In the genomic region with DNA sequence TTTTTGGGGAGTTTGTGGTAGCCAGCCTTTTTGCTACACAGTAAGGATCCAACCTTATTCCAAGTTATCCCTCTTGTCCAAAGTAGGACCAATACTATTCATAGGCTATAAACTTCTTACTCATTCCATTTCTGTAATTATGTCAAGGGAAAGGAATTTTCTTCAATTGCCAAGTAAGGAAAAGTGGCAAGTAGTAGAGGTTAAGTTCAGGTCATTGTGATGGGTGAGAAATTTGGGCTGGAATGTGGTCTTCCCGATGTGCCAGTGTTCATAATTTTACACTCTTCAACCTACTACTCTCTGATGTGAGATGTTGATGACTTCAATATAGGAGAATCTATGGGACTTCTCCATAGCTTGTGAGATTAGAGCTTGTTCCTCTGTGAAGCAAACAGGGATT, we compare ENCODE assay signal across 13 cellular contexts.
A peak's percentile ranks its signal among the peaks of the same experiment; 100 is the strongest.
DNase-seq lines count a peak whose midpoint lies in the region; ATAC-seq and TF ChIP-seq lines count a peak whose summit lies in the region.
"Had no signal": no experiment of that assay in that cellular context is flagged by ENCODE, and none has a peak within 500 bp of the region (broad histone marks: within the 10 kb centered on the region; RNA-seq: fewer than 3 reads in every experiment).

No MANE protein-coding gene starts in this region.

- no peak overlapping the region for H3K4me3 Mint-ChIP-seq in chondrocyte (ENCODE audit: unreplicated experiment)
- H3K4me3 Mint-ChIP-seq: activated T-helper 1 cell treated with anti-CD3 and anti-CD28 coated beads, Interleukin-12 subunit alpha, Interleukin-12 subunit beta, Interleukin-2, Interleukin-4 antibody, amounts not matched to agents 30 ng/mL and 10 ng/mL and 1 ng/mL, durations not matched to agents 14 hours and 24 hours and 36 hours; nephron had no signal

- no peaks in the 10 kb centered on the region for H3K27me3 ChIP-seq in body of pancreas

- no peak for TF ChIP-seq POLR2A in body of pancreas (IDR thresholded peaks at IDR 0.05)

- H3K36me3 ChIP-seq in body of pancreas (replicated peaks in 1 of 2; ENCODE audit: insufficient read depth in 1 of 2, low read depth in 2 of 2) = no peaks in the 10 kb centered on the region

- H3K36me3 Mint-ChIP-seq in chondrocyte (ENCODE audit: low read depth) = peaks cover 1% of the 10 kb centered on the region

- H3K4me1 ChIP-seq in body of pancreas = peaks cover 18% of the 10 kb centered on the region

- TF ChIP-seq CTCF in AG09309 (IDR thresholded peaks at IDR 0.05; ENCODE audit: control insufficient read depth, insufficient read depth, low read depth, low read length, missing control alignments) = no peak
- no peak for TF ChIP-seq CTCF in chondrocyte (IDR thresholded peaks at IDR 0.05)
- no peak for TF ChIP-seq CTCF in body of pancreas (IDR thresholded peaks at IDR 0.05)

- DNase-seq in AG09309 (ENCODE audit: low read depth) = peak; percentile 78
- peak; percentile 11 for DNase-seq in LoVo (ENCODE audit: low spot score)
- no peak for DNase-seq in chondrocyte (ENCODE audit: low spot score)
- DNase-seq in myocyte (ENCODE audit: low read depth) = peak; percentile 59
- no peak for DNase-seq in NCI-H526 (lab: John Stamatoyannopoulos, UW)
- DNase-seq in body of pancreas = no peak
- no peak for DNase-seq in NOMO-1 (lab: John Stamatoyannopoulos, UW; ENCODE audit: unreplicated experiment in 2 of 2)
- DNase-seq: C1 segment of cervical spinal cord, left cardiac atrium, NCI-H1048 had no signal

- H3K9me3 ChIP-seq in body of pancreas = no peaks in the 10 kb centered on the region

- H3K27ac Mint-ChIP-seq in chondrocyte (ENCODE audit: unreplicated experiment) = peak overlapping the region; percentile 64
- H3K27ac Mint-ChIP-seq: activated T-helper 1 cell treated with anti-CD3 and anti-CD28 coated beads, Interleukin-12 subunit alpha, Interleukin-12 subunit beta, Interleukin-2, Interleukin-4 antibody, amounts not matched to agents 30 ng/mL and 10 ng/mL and 1 ng/mL, durations not matched to agents 14 hours and 24 hours and 36 hours; nephron had no signal

- ATAC-seq in HG02840 (IDR thresholded peaks at IDR 0.05; ENCODE audit: low FRiP score, unreplicated experiment) (no peak), body of pancreas (no peak)

- intact Hi-C loops in body of pancreas (cut with DNase I) = no loop called here

- peaks cover 39% of the 10 kb centered on the region for H3K4me1 Mint-ChIP-seq in chondrocyte (ENCODE audit: low read depth)
- H3K4me1 Mint-ChIP-seq: nephron had no signal

- H3K27ac ChIP-seq in body of pancreas = no peak overlapping the region

- H3K4me3 ChIP-seq in AG09309 (ENCODE audit: control insufficient read depth, low read depth, low read length) = no peak overlapping the region
- no peak overlapping the region for H3K4me3 ChIP-seq in body of pancreas

- H3K27me3 Mint-ChIP-seq in chondrocyte (ENCODE audit: low read depth) = no peaks in the 10 kb centered on the region

- H3K9me3 Mint-ChIP-seq in chondrocyte (ENCODE audit: low read depth) = no peaks in the 10 kb centered on the region
- H3K9me3 Mint-ChIP-seq: nephron had no signal

- WGBS in body of pancreas, 2 donors = 48 to 69% methylated on average over 1 of the region's 1 CpG

Comparison
In these comparisons a context has a peak if more than half of its experiments do, and no peak if none do; other contexts are left out.
1. DNase-seq: peak in AG09309 (single experiment), LoVo (single experiment) and myocyte (single experiment); none in chondrocyte (single experiment), NCI-H526 (0 of 2), body of pancreas (0 of 4) and NOMO-1 (0 of 2).